Comparison of ENCODE assay signal across 36 cellular contexts in the genomic region with DNA sequence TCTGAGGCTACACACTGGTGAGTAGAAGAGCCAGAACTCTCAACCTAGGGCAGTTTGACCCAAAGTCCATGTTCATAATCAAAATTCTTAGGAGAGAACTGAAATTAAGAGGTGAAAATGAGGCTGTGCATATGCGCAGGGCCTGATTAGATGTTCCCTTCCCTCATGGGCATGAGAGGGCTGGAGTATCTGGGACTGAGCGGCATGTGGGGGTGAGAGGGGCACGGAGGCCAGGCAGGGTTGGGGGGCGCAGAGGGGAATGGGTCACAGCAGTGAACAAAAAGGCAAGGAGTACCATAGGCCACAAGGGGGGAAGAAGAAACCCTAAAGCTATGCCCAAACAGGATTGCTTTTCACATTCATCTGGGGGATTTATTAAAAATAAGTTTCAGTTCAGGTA. TPM values are rescaled to one million over a fixed set of nuclear protein-coding genes. Genes with fewer than 3 reads are reported as not detected.
"Had no signal": no experiment of that assay in that cellular context is flagged by ENCODE, and none has a peak within 500 bp of the region (broad histone marks: within the 10 kb centered on the region; RNA-seq: fewer than 3 reads in every experiment).

No MANE protein-coding gene starts in this region.

- DNase-seq: activated CD4-positive, alpha-beta memory T cell treated with anti-CD3 and anti-CD28 coated beads for 36 hours; activated CD4-positive, alpha-beta T cell treated with anti-CD3 and anti-CD28 coated beads for 1 hour; activated CD4-positive, alpha-beta T cell treated with anti-CD3 and anti-CD28 coated beads for 36 hours; activated CD4-positive, alpha-beta T cell treated with anti-CD3 and anti-CD28 coated beads, Interleukin-2, amount 10 ng/mL, durations not matched to agents 24 days and 14 days; activated CD4-positive, alpha-beta T cell treated with anti-CD3 and anti-CD28 coated beads, Interleukin-2, amount 50 U/mL, for 1 hour; activated CD4-positive, alpha-beta T cell treated with anti-CD3 and anti-CD28 coated beads, Interleukin-2, amount 50 U/mL, for 4 hours; activated CD4-positive, CD25-positive, alpha-beta regulatory T cell; activated CD8-positive, alpha-beta memory T cell treated with anti-CD3 and anti-CD28 coated beads for 24 hours; activated CD8-positive, alpha-beta memory T cell treated with anti-CD3 and anti-CD28 coated beads, Interleukin-2, amount 10 ng/mL, durations not matched to agents 7 days and 5 days; activated CD8-positive, alpha-beta memory T cell treated with anti-CD3 and anti-CD28 coated beads, Interleukin-2, amount 50 U/mL, for 48 hours; activated CD8-positive, alpha-beta T cell treated with anti-CD3 and anti-CD28 coated beads, Interleukin-2, amount 10 ng/mL, durations not matched to agents 7 days and 5 days; activated effector memory CD4-positive, alpha-beta T cell treated with Interleukin-2 at 50 U/mL for 16 hours; activated gamma-delta T cell; activated naive CD4-positive, alpha-beta T cell treated with anti-CD3 and anti-CD28 coated beads, Interleukin-2, amount 10 ng/mL, durations not matched to agents 7 days and 5 days; activated naive CD4-positive, alpha-beta T cell treated with Interleukin-2 at 50 U/mL for 16 hours; activated naive CD8-positive, alpha-beta T cell treated with anti-CD3 and anti-CD28 coated beads, Interleukin-2, amount 10 ng/mL, durations not matched to agents 7 days and 5 days; activated naive CD8-positive, alpha-beta T cell treated with anti-CD3 and anti-CD28 coated beads, Interleukin-2, amount 50 U/mL, for 24 hours; activated T-cell treated with anti-CD3 and anti-CD28 coated beads, Interleukin-2, amount 50 U/mL, for 24 hours; activated T-cell treated with anti-CD3 and anti-CD28 coated beads, Interleukin-2, amount 50 U/mL, for 48 hours; amygdala; anterior cingulate cortex; caudate nucleus; T-helper 1 cell; T-helper 2 cell; T-helper 9 cell; WERI-Rb-1 had no signal

- H3K9me3 ChIP-seq: ascending aorta had no signal

- ATAC-seq: activated CD4-positive, alpha-beta T cell treated with anti-CD3 and anti-CD28 coated beads for 36 hours; activated CD4-positive, CD25-positive, alpha-beta regulatory T cell treated with anti-CD3 and anti-CD28 coated beads, Interleukin-2, amount 50 U/mL, for 24 hours; activated CD8-positive, alpha-beta memory T cell treated with anti-CD3 and anti-CD28 coated beads, Interleukin-2, amount 10 ng/mL, durations not matched to agents 7 days and 5 days; activated CD8-positive, alpha-beta T cell treated with anti-CD3 and anti-CD28 coated beads, Interleukin-2, amount 10 ng/mL, durations not matched to agents 7 days and 5 days; activated naive CD8-positive, alpha-beta T cell treated with anti-CD3 and anti-CD28 coated beads, Interleukin-2, amount 50 U/mL, for 24 hours; WTC11 had no signal

- H3K27ac Mint-ChIP-seq: activated CD4-positive, alpha-beta memory T cell treated with anti-CD3 and anti-CD28 coated beads for 36 hours; activated CD4-positive, alpha-beta T cell treated with anti-CD3 and anti-CD28 coated beads for 36 hours; activated CD4-positive, alpha-beta T cell treated with anti-CD3 and anti-CD28 coated beads, Interleukin-2, amount 10 ng/mL, durations not matched to agents 24 days and 14 days; activated CD8-positive, alpha-beta memory T cell treated with anti-CD3 and anti-CD28 coated beads, Interleukin-2, amount 10 ng/mL, durations not matched to agents 7 days and 5 days; activated CD8-positive, alpha-beta T cell treated with anti-CD3 and anti-CD28 coated beads, Interleukin-2, amount 10 ng/mL, durations not matched to agents 7 days and 5 days; activated naive CD4-positive, alpha-beta T cell treated with anti-CD3 and anti-CD28 coated beads, Interleukin-2, amount 10 ng/mL, durations not matched to agents 7 days and 5 days; activated naive CD4-positive, alpha-beta T cell treated with anti-CD3 and anti-CD28 coated beads, Interleukin-2, amount 50 U/mL, for 24 hours; activated naive CD8-positive, alpha-beta T cell; activated naive CD8-positive, alpha-beta T cell treated with anti-CD3 and anti-CD28 coated beads, Interleukin-2, amount 10 ng/mL, durations not matched to agents 7 days and 5 days; activated naive CD8-positive, alpha-beta T cell treated with anti-CD3 and anti-CD28 coated beads, Interleukin-2, amount 50 U/mL, for 24 hours; activated T-cell treated with anti-CD3 and anti-CD28 coated beads, Interleukin-2, amount 50 U/mL, for 24 hours; activated T-helper 2 cell treated with anti-CD3 and anti-CD28 coated beads, Interferon-gamma antibody, Interleukin-2, Interleukin-4, amounts not matched to agents 10 μg/mL and 5 μg/mL and 100 μg/mL, durations not matched to agents 14 hours and 24 hours and 36 hours; brain; T-helper 1 cell treated with Interleukin-12 subunit alpha and Interleukin-12 subunit beta and Interleukin-4 antibody, amounts not matched to agents 30 μg/mL and 1 μg/mL, for 36 hours; T-helper 2 cell treated with Interferon-gamma antibody and Interleukin-4, amounts not matched to agents 5 μg/mL and 100 μg/mL, for 36 hours; WTC11 had no signal

- H3K4me3 ChIP-seq: ascending aorta, cardiac muscle cell had no signal

- H3K27me3 Mint-ChIP-seq: activated CD4-positive, alpha-beta memory T cell treated with anti-CD3 and anti-CD28 coated beads for 36 hours; activated CD4-positive, alpha-beta T cell treated with anti-CD3 and anti-CD28 coated beads for 36 hours; activated CD4-positive, alpha-beta T cell treated with anti-CD3 and anti-CD28 coated beads, Interleukin-2, amount 10 ng/mL, durations not matched to agents 24 days and 14 days; activated CD8-positive, alpha-beta memory T cell treated with anti-CD3 and anti-CD28 coated beads, Interleukin-2, amount 10 ng/mL, durations not matched to agents 7 days and 5 days; activated naive CD4-positive, alpha-beta T cell treated with anti-CD3 and anti-CD28 coated beads, Interleukin-2, amount 10 ng/mL, durations not matched to agents 7 days and 5 days; activated naive CD4-positive, alpha-beta T cell treated with anti-CD3 and anti-CD28 coated beads, Interleukin-2, amount 50 U/mL, for 24 hours; activated naive CD8-positive, alpha-beta T cell; activated naive CD8-positive, alpha-beta T cell treated with anti-CD3 and anti-CD28 coated beads, Interleukin-2, amount 10 ng/mL, durations not matched to agents 7 days and 5 days; activated naive CD8-positive, alpha-beta T cell treated with anti-CD3 and anti-CD28 coated beads, Interleukin-2, amount 50 U/mL, for 24 hours; activated T-cell treated with anti-CD3 and anti-CD28 coated beads, Interleukin-2, amount 50 U/mL, for 24 hours had no signal

- H3K4me3 Mint-ChIP-seq: activated CD4-positive, alpha-beta memory T cell treated with anti-CD3 and anti-CD28 coated beads for 36 hours; activated CD4-positive, alpha-beta T cell treated with anti-CD3 and anti-CD28 coated beads for 36 hours; activated CD4-positive, alpha-beta T cell treated with anti-CD3 and anti-CD28 coated beads, Interleukin-2, amount 10 ng/mL, durations not matched to agents 24 days and 14 days; activated CD8-positive, alpha-beta memory T cell treated with anti-CD3 and anti-CD28 coated beads, Interleukin-2, amount 10 ng/mL, durations not matched to agents 7 days and 5 days; activated CD8-positive, alpha-beta T cell treated with anti-CD3 and anti-CD28 coated beads, Interleukin-2, amount 10 ng/mL, durations not matched to agents 7 days and 5 days; activated naive CD4-positive, alpha-beta T cell treated with anti-CD3 and anti-CD28 coated beads, Interleukin-2, amount 10 ng/mL, durations not matched to agents 7 days and 5 days; activated naive CD4-positive, alpha-beta T cell treated with anti-CD3 and anti-CD28 coated beads, Interleukin-2, amount 50 U/mL, for 24 hours; activated naive CD8-positive, alpha-beta T cell; activated naive CD8-positive, alpha-beta T cell treated with anti-CD3 and anti-CD28 coated beads, Interleukin-2, amount 10 ng/mL, durations not matched to agents 7 days and 5 days; activated naive CD8-positive, alpha-beta T cell treated with anti-CD3 and anti-CD28 coated beads, Interleukin-2, amount 50 U/mL, for 24 hours; activated T-cell treated with anti-CD3 and anti-CD28 coated beads, Interleukin-2, amount 50 U/mL, for 24 hours; brain; T-helper 1 cell treated with Interleukin-12 subunit alpha and Interleukin-12 subunit beta and Interleukin-4 antibody, amounts not matched to agents 30 μg/mL and 1 μg/mL, for 36 hours; T-helper 2 cell treated with Interferon-gamma antibody and Interleukin-4, amounts not matched to agents 5 μg/mL and 100 μg/mL, for 36 hours; WTC11 had no signal

- H3K36me3 Mint-ChIP-seq: activated CD4-positive, alpha-beta memory T cell treated with anti-CD3 and anti-CD28 coated beads for 36 hours; activated CD8-positive, alpha-beta memory T cell treated with anti-CD3 and anti-CD28 coated beads, Interleukin-2, amount 10 ng/mL, durations not matched to agents 7 days and 5 days; activated naive CD4-positive, alpha-beta T cell treated with anti-CD3 and anti-CD28 coated beads, Interleukin-2, amount 10 ng/mL, durations not matched to agents 7 days and 5 days; activated naive CD4-positive, alpha-beta T cell treated with anti-CD3 and anti-CD28 coated beads, Interleukin-2, amount 50 U/mL, for 24 hours; activated naive CD8-positive, alpha-beta T cell; activated naive CD8-positive, alpha-beta T cell treated with anti-CD3 and anti-CD28 coated beads, Interleukin-2, amount 10 ng/mL, durations not matched to agents 7 days and 5 days; WTC11 had no signal

- H3K27me3 ChIP-seq: ascending aorta, cardiac muscle cell had no signal

- H3K36me3 ChIP-seq: WERI-Rb-1 had no signal

- H3K4me1 Mint-ChIP-seq: activated CD4-positive, alpha-beta T cell treated with anti-CD3 and anti-CD28 coated beads for 36 hours; activated CD4-positive, alpha-beta T cell treated with anti-CD3 and anti-CD28 coated beads, Interleukin-2, amount 10 ng/mL, durations not matched to agents 24 days and 14 days; activated CD8-positive, alpha-beta memory T cell treated with anti-CD3 and anti-CD28 coated beads, Interleukin-2, amount 10 ng/mL, durations not matched to agents 7 days and 5 days; activated naive CD4-positive, alpha-beta T cell treated with anti-CD3 and anti-CD28 coated beads, Interleukin-2, amount 10 ng/mL, durations not matched to agents 7 days and 5 days; activated naive CD4-positive, alpha-beta T cell treated with anti-CD3 and anti-CD28 coated beads, Interleukin-2, amount 50 U/mL, for 24 hours; activated naive CD8-positive, alpha-beta T cell treated with anti-CD3 and anti-CD28 coated beads, Interleukin-2, amount 10 ng/mL, durations not matched to agents 7 days and 5 days; activated naive CD8-positive, alpha-beta T cell treated with anti-CD3 and anti-CD28 coated beads, Interleukin-2, amount 50 U/mL, for 24 hours; WTC11 had no signal

- H3K27ac ChIP-seq: ascending aorta, cardiac muscle cell, WERI-Rb-1 had no signal

- H3K9me3 Mint-ChIP-seq: activated CD4-positive, alpha-beta T cell treated with anti-CD3 and anti-CD28 coated beads, Interleukin-2, amount 10 ng/mL, durations not matched to agents 24 days and 14 days; activated naive CD4-positive, alpha-beta T cell treated with anti-CD3 and anti-CD28 coated beads, Interleukin-2, amount 50 U/mL, for 24 hours; activated T-cell treated with anti-CD3 and anti-CD28 coated beads, Interleukin-2, amount 50 U/mL, for 24 hours; activated T-helper 2 cell treated with anti-CD3 and anti-CD28 coated beads, Interferon-gamma antibody, Interleukin-2, Interleukin-4, amounts not matched to agents 10 μg/mL and 5 μg/mL and 100 μg/mL, durations not matched to agents 14 hours and 24 hours and 36 hours; T-helper 1 cell treated with Interleukin-12 subunit alpha and Interleukin-12 subunit beta and Interleukin-4 antibody, amounts not matched to agents 30 μg/mL and 1 μg/mL, for 36 hours; WTC11 had no signal

RNA-seq across cellular contexts. Expression of a gene that starts 31.3 kb away (rescaled TPM):
- total RNA-seq: activated CD4-positive, alpha-beta memory T cell treated with anti-CD3 and anti-CD28 coated beads for 36 hours; activated CD4-positive, alpha-beta T cell treated with anti-CD3 and anti-CD28 coated beads for 36 hours; activated CD4-positive, alpha-beta T cell treated with anti-CD3 and anti-CD28 coated beads, Interleukin-2, amount 10 ng/mL, durations not matched to agents 24 days and 14 days; activated CD8-positive, alpha-beta memory T cell treated with anti-CD3 and anti-CD28 coated beads, Interleukin-2, amount 10 ng/mL, durations not matched to agents 7 days and 5 days; activated CD8-positive, alpha-beta T cell treated with anti-CD3 and anti-CD28 coated beads, Interleukin-2, amount 10 ng/mL, durations not matched to agents 7 days and 5 days; activated naive CD8-positive, alpha-beta T cell treated with anti-CD3 and anti-CD28 coated beads, Interleukin-2, amount 10 ng/mL, durations not matched to agents 7 days and 5 days; activated T-helper 2 cell treated with anti-CD3 and anti-CD28 coated beads, Interferon-gamma antibody, Interleukin-2, Interleukin-4, amounts not matched to agents 10 μg/mL and 5 μg/mL and 100 μg/mL, durations not matched to agents 14 hours and 24 hours and 36 hours had no signal
